In genomic region chr3:194512895-194513601, GRCh38 we compare ENCODE assay signal across 14 cellular contexts. TPM values are rescaled to one million over a fixed set of nuclear protein-coding genes. Genes with fewer than 3 reads are reported as not detected.
DNase-seq lines count a peak whose midpoint lies in the region; ATAC-seq and TF ChIP-seq lines count a peak whose summit lies in the region.
"Had no signal": no experiment of that assay in that cellular context is flagged by ENCODE, and none has a peak within 500 bp of the region (broad histone marks: within the 10 kb centered on the region; RNA-seq: fewer than 3 reads in every experiment).

No MANE protein-coding gene starts in this region.

- peak; percentile 73 for ATAC-seq in mucosa of descending colon
- ATAC-seq: Right ventricle myocardium inferior had no signal

- H3K36me3 ChIP-seq in mucosa of descending colon (ENCODE audit: low read depth), result no peaks in the 10 kb centered on the region
- H3K36me3 ChIP-seq: esophagus squamous epithelium had no signal

- intact Hi-C loops in mucosa of descending colon (cut with DNase I, micrococcal nuclease), result no loop called here

- in situ Hi-C loops in SK-MEL-5 (cut with HindIII; ENCODE audit: low pct_unique_long_range_greater_than_20kb, low sequenced_read_pairs), result no loop called here

- no peak overlapping the region for H3K4me3 ChIP-seq in mucosa of descending colon
- H3K4me3 ChIP-seq: esophagus squamous epithelium had no signal

- H3K9me3 ChIP-seq in mucosa of descending colon, result no peaks in the 10 kb centered on the region
- H3K9me3 ChIP-seq: esophagus squamous epithelium had no signal

- H3K4me1 ChIP-seq in mucosa of descending colon (ENCODE audit: low read depth), result peaks cover 3% of the 10 kb centered on the region
- H3K4me1 ChIP-seq: esophagus squamous epithelium had no signal

- no peak for TF ChIP-seq CTCF in mucosa of descending colon (IDR thresholded peaks at IDR 0.05)

- peak; percentile 71 for DNase-seq in DMS153 treated with DMSO at 0.1 percent for 48 hours (lab: John Stamatoyannopoulos, UW; ENCODE audit: unreplicated experiment)
- peak; percentile 96 for DNase-seq in NCI-H2029 (lab: John Stamatoyannopoulos, UW)
- peak; percentile 45 for DNase-seq in SK-MEL-5 (ENCODE audit: low read depth, low spot score)
- DNase-seq in mucosa of descending colon, result no peak
- DNase-seq in NCI-H1930 (lab: John Stamatoyannopoulos, UW), result no peak
- DNase-seq in activated effector memory CD4-positive, alpha-beta T cell treated with anti-CD3 and anti-CD28 coated beads, Interleukin-2, amount 50 U/mL, for 16 hours, result no peak
- DNase-seq in DMS 273 (lab: John Stamatoyannopoulos, UW; ENCODE audit: unreplicated experiment), result no peak
- no peak for DNase-seq in activated CD4-positive, alpha-beta T cell treated with anti-CD3 and anti-CD28 coated beads, Interleukin-2, amount 50 U/mL, for 4 hours
- DNase-seq: activated CD8-positive, alpha-beta memory T cell treated with anti-CD3 and anti-CD28 coated beads for 24 hours; activated naive CD4-positive, alpha-beta T cell treated with anti-CD3 and anti-CD28 coated beads for 36 hours; cerebellar nuclear complex; esophagus squamous epithelium; stimulated activated CD8-positive, alpha-beta memory T cell treated with anti-CD3 and anti-CD28 coated beads, Interleukin-4, amount 100 ng/mL, for 48 hours had no signal

RNA-seq across cellular contexts. Expression of gene ATP13A3, which starts 26.2 kb away (rescaled TPM):
- total RNA-seq in SK-MEL-5 (2014; rRNA removed; shearing (Covaris generic)), result 95.1 and 102 TPM in 2 replicates
- 78.4 and 144 TPM in 2 replicates for polyA plus RNA-seq in SK-MEL-5 (2015; cell fraction: cytosol; rRNA removed)
- polyA plus RNA-seq in SK-MEL-5 (2015; cell fraction: nucleus; rRNA removed), result 74.9 and 82.3 TPM in 2 replicates
- total RNA-seq in mucosa of descending colon, result 10 to 100 TPM; 76.2 to 96.1 (median 83.9) TPM

Comparison
In these comparisons a context has a peak if more than half of its experiments do, and no peak if none do; other contexts are left out.
1. DNase-seq: peak in DMS153 treated with DMSO at 0.1 percent for 48 hours (single experiment), NCI-H2029 (single experiment) and SK-MEL-5 (single experiment); none in mucosa of descending colon (0 of 3), NCI-H1930 (0 of 2), activated effector memory CD4-positive, alpha-beta T cell treated with anti-CD3 and anti-CD28 coated beads, Interleukin-2, amount 50 U/mL, for 16 hours (single experiment), DMS 273 (single experiment) and activated CD4-positive, alpha-beta T cell treated with anti-CD3 and anti-CD28 coated beads, Interleukin-2, amount 50 U/mL, for 4 hours (0 of 2).